ENCODE assay signal across 1 cellular context in genomic region chr22:26321469-26321913, GRCh38.
TF ChIP-seq lines count a peak whose summit lies in the region.

No MANE protein-coding gene starts in this region.

TF ChIP-seq in HepG2, 621 proteins besides CTCF, POLR2A, EP300 and RAD21 (continued from another document):
- TF ChIP-seq ZNF10 (CRISPR knock-in tag; IDR thresholded peaks at IDR 0.05; ENCODE audit: borderline replicate concordance, low read depth) = no peak
- 0 out of 2 replicates have a peak, but pooled peaks have one; percentile 55 for TF ChIP-seq ZKSCAN1 (IDR thresholded peaks at IDR 0.05; ENCODE audit: low read length)
- no peak for TF ChIP-seq ZNF326 (CRISPR knock-in tag; IDR thresholded peaks at IDR 0.05; ENCODE audit: borderline replicate concordance)
- TF ChIP-seq, protein P1, sequence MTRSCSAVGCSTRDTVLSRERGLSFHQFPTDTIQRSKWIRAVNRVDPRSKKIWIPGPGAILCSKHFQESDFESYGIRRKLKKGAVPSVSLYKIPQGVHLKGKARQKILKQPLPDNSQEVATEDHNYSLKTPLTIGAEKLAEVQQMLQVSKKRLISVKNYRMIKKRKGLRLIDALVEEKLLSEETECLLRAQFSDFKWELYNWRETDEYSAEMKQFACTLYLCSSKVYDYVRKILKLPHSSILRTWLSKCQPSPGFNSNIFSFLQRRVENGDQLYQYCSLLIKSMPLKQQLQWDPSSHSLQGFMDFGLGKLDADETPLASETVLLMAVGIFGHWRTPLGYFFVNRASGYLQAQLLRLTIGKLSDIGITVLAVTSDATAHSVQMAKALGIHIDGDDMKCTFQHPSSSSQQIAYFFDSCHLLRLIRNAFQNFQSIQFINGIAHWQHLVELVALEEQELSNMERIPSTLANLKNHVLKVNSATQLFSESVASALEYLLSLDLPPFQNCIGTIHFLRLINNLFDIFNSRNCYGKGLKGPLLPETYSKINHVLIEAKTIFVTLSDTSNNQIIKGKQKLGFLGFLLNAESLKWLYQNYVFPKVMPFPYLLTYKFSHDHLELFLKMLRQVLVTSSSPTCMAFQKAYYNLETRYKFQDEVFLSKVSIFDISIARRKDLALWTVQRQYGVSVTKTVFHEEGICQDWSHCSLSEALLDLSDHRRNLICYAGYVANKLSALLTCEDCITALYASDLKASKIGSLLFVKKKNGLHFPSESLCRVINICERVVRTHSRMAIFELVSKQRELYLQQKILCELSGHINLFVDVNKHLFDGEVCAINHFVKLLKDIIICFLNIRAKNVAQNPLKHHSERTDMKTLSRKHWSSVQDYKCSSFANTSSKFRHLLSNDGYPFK (CRISPR knock-in tag; IDR thresholded peaks at IDR 0.05; ENCODE audit: borderline replicate concordance) = no peak
